1 cellular context compared by ENCODE assay signal in the genomic region with DNA sequence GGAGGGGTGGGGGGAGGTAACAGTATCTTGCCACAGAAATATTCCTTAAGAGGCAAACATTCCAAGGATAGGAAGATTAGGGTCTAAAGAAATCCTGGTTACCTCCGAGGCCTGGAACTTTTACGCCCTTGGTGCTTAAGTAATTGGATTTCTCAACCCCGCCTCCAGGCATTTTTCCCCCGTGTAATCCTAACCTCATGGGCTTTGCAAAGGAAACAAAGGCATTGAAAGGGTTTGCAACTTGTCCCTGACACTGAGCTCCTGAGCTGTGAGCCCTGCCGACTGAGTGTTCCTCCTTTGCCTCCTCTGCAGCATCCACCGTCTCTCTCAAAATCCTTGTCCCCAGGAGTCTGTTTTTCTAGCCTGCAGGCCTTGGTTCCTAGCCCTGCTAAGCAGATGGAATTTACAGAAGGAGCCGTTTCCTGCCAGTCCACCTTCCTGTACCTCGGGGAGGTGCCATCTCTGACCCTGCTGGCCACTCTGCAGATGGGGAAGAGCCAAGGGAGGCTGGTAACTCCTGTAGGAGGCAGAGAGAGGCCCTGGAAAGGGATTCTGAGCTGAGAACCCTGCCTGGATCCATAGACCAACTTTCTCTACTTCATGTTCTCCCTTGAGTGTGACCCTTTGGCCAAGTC.
TF ChIP-seq lines count a peak whose summit lies in the region.

No MANE protein-coding gene starts in this region.

TF ChIP-seq in WTC11, 78 proteins besides CTCF, POLR2A, EP300 and RAD21 (continued from another document):
- TF ChIP-seq, protein P1, sequence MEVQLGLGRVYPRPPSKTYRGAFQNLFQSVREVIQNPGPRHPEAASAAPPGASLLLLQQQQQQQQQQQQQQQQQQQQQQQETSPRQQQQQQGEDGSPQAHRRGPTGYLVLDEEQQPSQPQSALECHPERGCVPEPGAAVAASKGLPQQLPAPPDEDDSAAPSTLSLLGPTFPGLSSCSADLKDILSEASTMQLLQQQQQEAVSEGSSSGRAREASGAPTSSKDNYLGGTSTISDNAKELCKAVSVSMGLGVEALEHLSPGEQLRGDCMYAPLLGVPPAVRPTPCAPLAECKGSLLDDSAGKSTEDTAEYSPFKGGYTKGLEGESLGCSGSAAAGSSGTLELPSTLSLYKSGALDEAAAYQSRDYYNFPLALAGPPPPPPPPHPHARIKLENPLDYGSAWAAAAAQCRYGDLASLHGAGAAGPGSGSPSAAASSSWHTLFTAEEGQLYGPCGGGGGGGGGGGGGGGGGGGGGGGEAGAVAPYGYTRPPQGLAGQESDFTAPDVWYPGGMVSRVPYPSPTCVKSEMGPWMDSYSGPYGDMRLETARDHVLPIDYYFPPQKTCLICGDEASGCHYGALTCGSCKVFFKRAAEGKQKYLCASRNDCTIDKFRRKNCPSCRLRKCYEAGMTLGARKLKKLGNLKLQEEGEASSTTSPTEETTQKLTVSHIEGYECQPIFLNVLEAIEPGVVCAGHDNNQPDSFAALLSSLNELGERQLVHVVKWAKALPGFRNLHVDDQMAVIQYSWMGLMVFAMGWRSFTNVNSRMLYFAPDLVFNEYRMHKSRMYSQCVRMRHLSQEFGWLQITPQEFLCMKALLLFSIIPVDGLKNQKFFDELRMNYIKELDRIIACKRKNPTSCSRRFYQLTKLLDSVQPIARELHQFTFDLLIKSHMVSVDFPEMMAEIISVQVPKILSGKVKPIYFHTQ (CRISPR knock-in tag; IDR thresholded peaks at IDR 0.05), result no peak
- TF ChIP-seq, protein P2, sequence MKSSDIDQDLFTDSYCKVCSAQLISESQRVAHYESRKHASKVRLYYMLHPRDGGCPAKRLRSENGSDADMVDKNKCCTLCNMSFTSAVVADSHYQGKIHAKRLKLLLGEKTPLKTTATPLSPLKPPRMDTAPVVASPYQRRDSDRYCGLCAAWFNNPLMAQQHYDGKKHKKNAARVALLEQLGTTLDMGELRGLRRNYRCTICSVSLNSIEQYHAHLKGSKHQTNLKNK (CRISPR knock-in tag; IDR thresholded peaks at IDR 0.05), result no peak
- TF ChIP-seq PRRX2 (CRISPR knock-in tag; IDR thresholded peaks at IDR 0.05), result no peak
- TF ChIP-seq, protein P3, sequence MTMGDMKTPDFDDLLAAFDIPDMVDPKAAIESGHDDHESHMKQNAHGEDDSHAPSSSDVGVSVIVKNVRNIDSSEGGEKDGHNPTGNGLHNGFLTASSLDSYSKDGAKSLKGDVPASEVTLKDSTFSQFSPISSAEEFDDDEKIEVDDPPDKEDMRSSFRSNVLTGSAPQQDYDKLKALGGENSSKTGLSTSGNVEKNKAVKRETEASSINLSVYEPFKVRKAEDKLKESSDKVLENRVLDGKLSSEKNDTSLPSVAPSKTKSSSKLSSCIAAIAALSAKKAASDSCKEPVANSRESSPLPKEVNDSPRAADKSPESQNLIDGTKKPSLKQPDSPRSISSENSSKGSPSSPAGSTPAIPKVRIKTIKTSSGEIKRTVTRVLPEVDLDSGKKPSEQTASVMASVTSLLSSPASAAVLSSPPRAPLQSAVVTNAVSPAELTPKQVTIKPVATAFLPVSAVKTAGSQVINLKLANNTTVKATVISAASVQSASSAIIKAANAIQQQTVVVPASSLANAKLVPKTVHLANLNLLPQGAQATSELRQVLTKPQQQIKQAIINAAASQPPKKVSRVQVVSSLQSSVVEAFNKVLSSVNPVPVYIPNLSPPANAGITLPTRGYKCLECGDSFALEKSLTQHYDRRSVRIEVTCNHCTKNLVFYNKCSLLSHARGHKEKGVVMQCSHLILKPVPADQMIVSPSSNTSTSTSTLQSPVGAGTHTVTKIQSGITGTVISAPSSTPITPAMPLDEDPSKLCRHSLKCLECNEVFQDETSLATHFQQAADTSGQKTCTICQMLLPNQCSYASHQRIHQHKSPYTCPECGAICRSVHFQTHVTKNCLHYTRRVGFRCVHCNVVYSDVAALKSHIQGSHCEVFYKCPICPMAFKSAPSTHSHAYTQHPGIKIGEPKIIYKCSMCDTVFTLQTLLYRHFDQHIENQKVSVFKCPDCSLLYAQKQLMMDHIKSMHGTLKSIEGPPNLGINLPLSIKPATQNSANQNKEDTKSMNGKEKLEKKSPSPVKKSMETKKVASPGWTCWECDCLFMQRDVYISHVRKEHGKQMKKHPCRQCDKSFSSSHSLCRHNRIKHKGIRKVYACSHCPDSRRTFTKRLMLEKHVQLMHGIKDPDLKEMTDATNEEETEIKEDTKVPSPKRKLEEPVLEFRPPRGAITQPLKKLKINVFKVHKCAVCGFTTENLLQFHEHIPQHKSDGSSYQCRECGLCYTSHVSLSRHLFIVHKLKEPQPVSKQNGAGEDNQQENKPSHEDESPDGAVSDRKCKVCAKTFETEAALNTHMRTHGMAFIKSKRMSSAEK (CRISPR knock-in tag; IDR thresholded peaks at IDR 0.05; ENCODE audit: borderline replicate concordance), result no peak
- TF ChIP-seq, protein P4, sequence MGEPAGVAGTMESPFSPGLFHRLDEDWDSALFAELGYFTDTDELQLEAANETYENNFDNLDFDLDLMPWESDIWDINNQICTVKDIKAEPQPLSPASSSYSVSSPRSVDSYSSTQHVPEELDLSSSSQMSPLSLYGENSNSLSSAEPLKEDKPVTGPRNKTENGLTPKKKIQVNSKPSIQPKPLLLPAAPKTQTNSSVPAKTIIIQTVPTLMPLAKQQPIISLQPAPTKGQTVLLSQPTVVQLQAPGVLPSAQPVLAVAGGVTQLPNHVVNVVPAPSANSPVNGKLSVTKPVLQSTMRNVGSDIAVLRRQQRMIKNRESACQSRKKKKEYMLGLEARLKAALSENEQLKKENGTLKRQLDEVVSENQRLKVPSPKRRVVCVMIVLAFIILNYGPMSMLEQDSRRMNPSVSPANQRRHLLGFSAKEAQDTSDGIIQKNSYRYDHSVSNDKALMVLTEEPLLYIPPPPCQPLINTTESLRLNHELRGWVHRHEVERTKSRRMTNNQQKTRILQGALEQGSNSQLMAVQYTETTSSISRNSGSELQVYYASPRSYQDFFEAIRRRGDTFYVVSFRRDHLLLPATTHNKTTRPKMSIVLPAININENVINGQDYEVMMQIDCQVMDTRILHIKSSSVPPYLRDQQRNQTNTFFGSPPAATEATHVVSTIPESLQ (CRISPR knock-in tag; IDR thresholded peaks at IDR 0.05), result no peak
- TF ChIP-seq KAT7 (CRISPR knock-in tag; IDR thresholded peaks at IDR 0.05; ENCODE audit: borderline replicate concordance), result no peak
